ENCODE assay signal across 19 cellular contexts in the genomic region with DNA sequence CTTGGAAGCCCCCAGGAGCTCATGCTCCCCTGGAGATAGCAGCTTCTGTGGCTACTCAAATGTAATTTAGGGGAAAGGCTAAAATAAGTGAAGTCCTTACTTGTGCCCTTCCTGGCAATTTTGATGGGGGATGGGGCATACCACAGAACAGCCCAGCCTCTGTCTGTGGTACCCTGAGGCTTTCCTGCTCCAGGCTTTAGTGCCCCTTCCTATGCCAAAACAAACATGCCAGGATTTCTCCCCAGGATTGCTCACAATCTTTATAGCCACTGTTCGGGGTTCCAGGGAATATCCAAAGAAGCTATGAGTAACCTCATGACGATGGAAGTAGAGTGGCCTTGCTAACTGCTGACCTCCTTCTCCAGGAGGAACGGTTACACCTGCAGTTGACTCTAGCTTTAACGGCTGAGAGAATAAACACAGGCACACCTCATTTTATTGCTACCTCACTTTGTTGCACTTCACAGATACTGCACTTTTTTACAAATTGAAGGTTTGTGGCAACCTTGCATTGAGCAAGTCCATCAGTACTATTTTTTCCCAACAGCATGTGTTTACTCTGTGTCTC. TPM values are rescaled to one million over a fixed set of nuclear protein-coding genes. Genes with fewer than 3 reads are reported as not detected.
DNase-seq lines count a peak whose midpoint lies in the region; ATAC-seq and TF ChIP-seq lines count a peak whose summit lies in the region.
"Had no signal": no experiment of that assay in that cellular context is flagged by ENCODE, and none has a peak within 500 bp of the region (broad histone marks: within the 10 kb centered on the region; RNA-seq: fewer than 3 reads in every experiment).

No MANE protein-coding gene starts in this region.

- H3K36me3 ChIP-seq in mucosa of descending colon (ENCODE audit: low read depth) (no peaks in the 10 kb centered on the region), vagina (no peaks in the 10 kb centered on the region), tibial artery (no peaks in the 10 kb centered on the region)

- no peak overlapping the region for H3K27ac ChIP-seq in vagina
- no peak overlapping the region for H3K27ac ChIP-seq in tibial artery

- DNase-seq in A172 (ENCODE audit: low spot score) (peak; percentile 10), HS-27A (ENCODE audit: low read depth) (peak; percentile 48), astrocyte of the hippocampus (ENCODE audit: low read depth, low spot score) (peak; percentile 17), mucosa of descending colon (peak in 1 of 3 donors; percentile 82), erythroblast (lab: John Stamatoyannopoulos, UW) (no peak), vagina (ENCODE audit: extremely low spot score in 2 of 2) (no peak), tibial artery (no peak)
- DNase-seq in stimulated activated CD8-positive, alpha-beta memory T cell treated with anti-CD3 and anti-CD28 coated beads, Interleukin-4, amount 100 ng/mL, for 48 hours, result no peak
- DNase-seq: 8988T; Caco-2; CD4-positive, alpha-beta T cell; GOT3; NCI-H1694 treated with DMSO at 0.1 percent for 48 hours; NCI-H2107; NCI-H510A treated with DMSO at 0.1 percent for 48 hours; NCI-H774; SHP77 had no signal

- ATAC-seq in mucosa of descending colon, result peak; percentile 94
- ATAC-seq: HCT116 had no signal

- H3K4me3 ChIP-seq in mucosa of descending colon (no peak overlapping the region), vagina (no peak overlapping the region), tibial artery (no peak overlapping the region)

- H3K27me3 ChIP-seq in vagina, result no peaks in the 10 kb centered on the region
- H3K27me3 ChIP-seq in tibial artery, result peaks cover 0 to 14% of the 10 kb centered on the region in 2 donors

- intact Hi-C loops in mucosa of descending colon (cut with DNase I, micrococcal nuclease), result no loop called here
- intact Hi-C loops in vagina (cut with DNase I), result no loop called here
- intact Hi-C loops in tibial artery (cut with DNase I; ENCODE audit: low total_unique reads), result no loop called here

- H3K9me3 ChIP-seq in mucosa of descending colon, result peaks cover 13% of the 10 kb centered on the region
- H3K9me3 ChIP-seq in vagina, result peaks cover 4% of the 10 kb centered on the region
- peaks cover 0 to 10% (median 0%) of the 10 kb centered on the region in 3 donors for H3K9me3 ChIP-seq in tibial artery

- TF ChIP-seq CTCF in mucosa of descending colon (IDR thresholded peaks at IDR 0.05) (no peak), vagina (IDR thresholded peaks at IDR 0.05) (no peak), tibial artery (IDR thresholded peaks at IDR 0.05) (no peak)

- H3K4me1 ChIP-seq in mucosa of descending colon (ENCODE audit: low read depth), result peaks cover 24% of the 10 kb centered on the region
- H3K4me1 ChIP-seq in vagina, result no peaks in the 10 kb centered on the region
- H3K4me1 ChIP-seq in tibial artery, result no peaks in the 10 kb centered on the region
- H3K4me1 ChIP-seq: Caco-2 had no signal

- no peak for TF ChIP-seq POLR2A in erythroblast (IDR thresholded peaks at IDR 0.05; ENCODE audit: low read length)
- no peak for TF ChIP-seq POLR2A in vagina (IDR thresholded peaks at IDR 0.05)

RNA-seq across cellular contexts. Expression of a gene that starts 24.9 kb away (rescaled TPM):
- not detected in 2 replicates for total RNA-seq in A172 (2014; rRNA removed; shearing (Covaris generic))
- total RNA-seq in mucosa of descending colon (1 to 10 TPM; 3.7 to 8.8 (median 4.1) TPM), vagina (15.0 TPM)
- total RNA-seq: Caco-2, RPMI7951 had no signal

RNA-seq across cellular contexts. Expression of a gene that starts 38.6 kb away (rescaled TPM):
- total RNA-seq in A172 (2014; rRNA removed; shearing (Covaris generic)), result not detected in 2 replicates
- 1 to 10 TPM; 1.5 to 4.3 (median 4.1) TPM for total RNA-seq in mucosa of descending colon
- 2.9 TPM for total RNA-seq in vagina
- total RNA-seq: Caco-2 had no signal

RNA-seq across cellular contexts. Expression of a gene that starts 47.9 kb away (rescaled TPM):
- total RNA-seq in A172 (2014; rRNA removed; shearing (Covaris generic)), result 1.9 and 3.7 TPM in 2 replicates
- 10 to 100 TPM in 2 of 3 donors, 1 to 10 TPM in 1; 8.0 to 12.9 (median 10.8) TPM for total RNA-seq in mucosa of descending colon
- 3.4 TPM for total RNA-seq in vagina
- total RNA-seq: RPMI7951 had no signal

Comparison
In these comparisons a context has a peak if more than half of its experiments do, and no peak if none do; other contexts are left out.
1. DNase-seq: peak in A172 (single experiment), HS-27A (single experiment) and astrocyte of the hippocampus (single experiment); none in erythroblast (0 of 2), stimulated activated CD8-positive, alpha-beta memory T cell treated with anti-CD3 and anti-CD28 coated beads, Interleukin-4, amount 100 ng/mL, for 48 hours (single experiment), vagina (0 of 2) and tibial artery (0 of 2).